In genomic region chr17:49715221-49715620, GRCh38 we compare ENCODE assay signal across 10 cellular contexts. TPM values are rescaled to one million over a fixed set of nuclear protein-coding genes. Genes with fewer than 3 reads are reported as not detected.
DNase-seq lines count a peak whose midpoint lies in the region; ATAC-seq, FAIRE-seq and TF ChIP-seq lines count a peak whose summit lies in the region.
"Had no signal": no experiment of that assay in that cellular context is flagged by ENCODE, and none has a peak within 500 bp of the region (broad histone marks: within the 10 kb centered on the region; RNA-seq: fewer than 3 reads in every experiment).

No MANE protein-coding gene starts in this region.

- no peak for FAIRE-seq in small intestine (lab: Jason Lieb, UNC)
- FAIRE-seq: HTR-8/SVneo had no signal

- H3K79me2 ChIP-seq in osteoblast (ENCODE audit: insufficient read depth, low read length) = no peaks in the 10 kb centered on the region

- peak; percentile 40 to 77 (median 47) for DNase-seq in CD4-positive, alpha-beta memory T cell
- DNase-seq in T-cell (peak in 26 of 34 experiments; percentile 12 to 50 (median 29)), LoVo (ENCODE audit: low spot score) (no peak), osteoblast (ENCODE audit: insufficient read length, low spot score, missing footprints) (no peak), small intestine (no peak)
- peak; percentile 77 for DNase-seq in natural killer cell treated with Interleukin-12 subunit alpha and Interleukin-12 subunit beta and Interleukin-15 and Interleukin-18, amount 100 ng/mL, for 72 hours (ENCODE audit: low spot score)
- DNase-seq: GM23248, NCI-H82 had no signal

- H3K27ac Mint-ChIP-seq in CD4-positive, alpha-beta memory T cell = peak overlapping the region; percentile 92 to 99 (median 98)
- peak overlapping the region; percentile 91 to 93 for H3K27ac Mint-ChIP-seq in T-cell
- peak overlapping the region; percentile 93 for H3K27ac Mint-ChIP-seq in activated naive CD4-positive, alpha-beta T cell treated with anti-CD3 and anti-CD28 coated beads, Interleukin-2, amount 50 U/mL, for 24 hours
- H3K27ac Mint-ChIP-seq in natural killer cell treated with Interleukin-12 subunit alpha and Interleukin-12 subunit beta and Interleukin-15 and Interleukin-18, amount 100 ng/mL, for 72 hours = peak overlapping the region; percentile 98

- peak overlapping the region in 1 of 2 donors; percentile 16 for H3K4me3 ChIP-seq in CD4-positive, alpha-beta memory T cell (ENCODE audit: low read length in 2 of 2)
- H3K4me3 ChIP-seq in osteoblast (ENCODE audit: insufficient read depth, low read length) = no peak overlapping the region
- no peak overlapping the region for H3K4me3 ChIP-seq in small intestine (ENCODE audit: low read depth in 1 of 2, low read length in 2 of 2)
- H3K4me3 ChIP-seq: GM23248 had no signal

- peak; percentile 53 to 75 (median 60) for ATAC-seq in T-cell (replicated peaks in 1 of 4)
- peak; percentile 85 to 90 for ATAC-seq in natural killer cell treated with Interleukin-12 subunit alpha and Interleukin-12 subunit beta and Interleukin-15 and Interleukin-18, amount 100 ng/mL, for 72 hours

- no peak overlapping the region for H3K4me2 ChIP-seq in osteoblast (ENCODE audit: insufficient read depth, low read length)

- peaks cover 37 to 55% (median 44%) of the 10 kb centered on the region in 4 donors for H3K4me1 Mint-ChIP-seq in CD4-positive, alpha-beta memory T cell
- H3K4me1 Mint-ChIP-seq in T-cell = peaks cover 28 to 52% (median 40%) of the 10 kb centered on the region in 3 donors
- H3K4me1 Mint-ChIP-seq in activated naive CD4-positive, alpha-beta T cell treated with anti-CD3 and anti-CD28 coated beads, Interleukin-2, amount 50 U/mL, for 24 hours = peaks cover 38% of the 10 kb centered on the region
- H3K4me1 Mint-ChIP-seq in natural killer cell treated with Interleukin-12 subunit alpha and Interleukin-12 subunit beta and Interleukin-15 and Interleukin-18, amount 100 ng/mL, for 72 hours (ENCODE audit: low read depth in 2 of 2) = peaks cover 48 to 54% of the 10 kb centered on the region in 2 donors

- peak overlapping the region; percentile 78 for H3K27ac ChIP-seq in CD4-positive, alpha-beta memory T cell (ENCODE audit: low read depth, low read length)
- H3K27ac ChIP-seq in osteoblast (ENCODE audit: low read depth, low read length) (no peak overlapping the region), small intestine (ENCODE audit: low read depth in 1 of 2, low read length in 1 of 2) (peak overlapping the region in 1 of 2 donors; percentile 22)
- H3K27ac ChIP-seq: GM23248 had no signal

- no peak overlapping the region for H2AFZ ChIP-seq in osteoblast (ENCODE audit: low read length)
- H2AFZ ChIP-seq: GM23248 had no signal

- CTCF ChIA-PET in CD4-positive, alpha-beta memory T cell (lab: Charles Lee; ENCODE audit: partially characterized antibody) = interaction anchor here (0.6 to 3.6 kb wide), 21 partner anchors 9 to 307 kb away, joined by 3 to 25 read pairs (median 4); partner anchors contain the start of gene FAM117A
- CTCF ChIA-PET in T-cell (lab: Charles Lee) = interaction anchor here (0.5 to 2.3 kb wide), 16 partner anchors 13 to 101 kb away, joined by 3 to 21 read pairs (median 4); partner anchors contain the start of genes FAM117A (in 1 of the 2) and SPOP (in 1 of the 2)

- peaks cover 74 to 83% of the 10 kb centered on the region in 2 donors for H3K36me3 Mint-ChIP-seq in CD4-positive, alpha-beta memory T cell
- H3K36me3 Mint-ChIP-seq in T-cell = peaks cover 72% of the 10 kb centered on the region
- peaks cover 20% of the 10 kb centered on the region for H3K36me3 Mint-ChIP-seq in activated naive CD4-positive, alpha-beta T cell treated with anti-CD3 and anti-CD28 coated beads, Interleukin-2, amount 50 U/mL, for 24 hours
- peaks cover 32% of the 10 kb centered on the region for H3K36me3 Mint-ChIP-seq in natural killer cell treated with Interleukin-12 subunit alpha and Interleukin-12 subunit beta and Interleukin-15 and Interleukin-18, amount 100 ng/mL, for 72 hours

- H4K20me1 ChIP-seq in osteoblast (ENCODE audit: insufficient read depth, low read length) = no peaks in the 10 kb centered on the region

- peaks cover 0 to 2% of the 10 kb centered on the region in 2 donors for H3K27me3 Mint-ChIP-seq in CD4-positive, alpha-beta memory T cell
- no peaks in the 10 kb centered on the region for H3K27me3 Mint-ChIP-seq in T-cell
- H3K27me3 Mint-ChIP-seq in activated naive CD4-positive, alpha-beta T cell treated with anti-CD3 and anti-CD28 coated beads, Interleukin-2, amount 50 U/mL, for 24 hours = no peaks in the 10 kb centered on the region
- no peaks in the 10 kb centered on the region for H3K27me3 Mint-ChIP-seq in natural killer cell treated with Interleukin-12 subunit alpha and Interleukin-12 subunit beta and Interleukin-15 and Interleukin-18, amount 100 ng/mL, for 72 hours

- TF ChIP-seq CTCF in osteoblast (IDR thresholded peaks at IDR 0.05; ENCODE audit: extremely low read depth, low read depth, low read length) = no peak

- H3K9me3 ChIP-seq in CD4-positive, alpha-beta memory T cell (ENCODE audit: control insufficient read depth in 1 of 2, low read length in 2 of 2) = no peaks in the 10 kb centered on the region
- H3K9me3 ChIP-seq in osteoblast (ENCODE audit: low read depth, low read length) (no peaks in the 10 kb centered on the region), small intestine (ENCODE audit: control insufficient read depth, low read depth) (no peaks in the 10 kb centered on the region)

- POLR2A ChIA-PET in CD4-positive, alpha-beta memory T cell (lab: Charles Lee; ENCODE audit: partially characterized antibody) = interaction anchor here (0.6 to 12.8 kb wide), 29 partner anchors 8 to 435 kb away, joined by 3 to 233 read pairs (median 4); partner anchors contain the start of genes FAM117A, KAT7, PPP1R9B and SLC35B1
- POLR2A ChIA-PET in T-cell (lab: Charles Lee) = interaction anchor here (0.6 to 2.3 kb wide), 11 partner anchors 24 to 1174 kb away, joined by 3 to 60 read pairs (median 6); partner anchors contain the start of genes FAM117A (in 2 of the 2) and KAT7 (in 1 of the 2)

- 68 to 74% (median 74%) methylated on average over 4 of the region's 4 CpGs for WGBS in small intestine, 3 donors

- no peaks in the 10 kb centered on the region for H3K27me3 ChIP-seq in CD4-positive, alpha-beta memory T cell (ENCODE audit: insufficient read depth, low read length)
- H3K27me3 ChIP-seq in osteoblast (ENCODE audit: insufficient read depth, low read length) = no peaks in the 10 kb centered on the region
- no peaks in the 10 kb centered on the region for H3K27me3 ChIP-seq in small intestine (ENCODE audit: control insufficient read depth in 2 of 2, insufficient read depth in 2 of 2, low read length in 2 of 2)

- H3K4me1 ChIP-seq in CD4-positive, alpha-beta memory T cell (ENCODE audit: insufficient read depth, low read length) = peaks cover 47% of the 10 kb centered on the region
- H3K4me1 ChIP-seq in osteoblast (ENCODE audit: insufficient read depth, low read length) (peaks cover 8% of the 10 kb centered on the region), small intestine (ENCODE audit: control insufficient read depth in 2 of 2, insufficient read depth in 1 of 2, low read depth in 1 of 2, low read length in 1 of 2) (no peaks in the 10 kb centered on the region)

- peaks cover 81% of the 10 kb centered on the region for H3K36me3 ChIP-seq in CD4-positive, alpha-beta memory T cell (ENCODE audit: insufficient read depth, low read length)
- peaks cover 4% of the 10 kb centered on the region for H3K36me3 ChIP-seq in osteoblast (ENCODE audit: insufficient read depth, low read length)
- peaks cover 7 to 10% of the 10 kb centered on the region in 2 donors for H3K36me3 ChIP-seq in small intestine (ENCODE audit: control insufficient read depth in 2 of 2, insufficient read depth in 2 of 2, low read length in 2 of 2)

- intact Hi-C loops in CD4-positive, alpha-beta memory T cell (cut with micrococcal nuclease) = no loop called here

- no peaks in the 10 kb centered on the region for H3K9me3 Mint-ChIP-seq in CD4-positive, alpha-beta memory T cell
- H3K9me3 Mint-ChIP-seq in T-cell = no peaks in the 10 kb centered on the region
- no peaks in the 10 kb centered on the region for H3K9me3 Mint-ChIP-seq in activated naive CD4-positive, alpha-beta T cell treated with anti-CD3 and anti-CD28 coated beads, Interleukin-2, amount 50 U/mL, for 24 hours
- no peaks in the 10 kb centered on the region for H3K9me3 Mint-ChIP-seq in natural killer cell treated with Interleukin-12 subunit alpha and Interleukin-12 subunit beta and Interleukin-15 and Interleukin-18, amount 100 ng/mL, for 72 hours

- peak overlapping the region; percentile 52 to 85 (median 60) for H3K4me3 Mint-ChIP-seq in CD4-positive, alpha-beta memory T cell
- H3K4me3 Mint-ChIP-seq in T-cell = peak overlapping the region; percentile 22 to 50 (median 26)
- H3K4me3 Mint-ChIP-seq in activated naive CD4-positive, alpha-beta T cell treated with anti-CD3 and anti-CD28 coated beads, Interleukin-2, amount 50 U/mL, for 24 hours = peak overlapping the region; percentile 47
- H3K4me3 Mint-ChIP-seq in natural killer cell treated with Interleukin-12 subunit alpha and Interleukin-12 subunit beta and Interleukin-15 and Interleukin-18, amount 100 ng/mL, for 72 hours = peak overlapping the region; percentile 85

RNA-seq across cellular contexts. Expression of gene SLC35B1, which starts 7.5 kb away (rescaled TPM):
- total RNA-seq in CD4-positive, alpha-beta memory T cell = 10 to 100 TPM; 48.4 to 52.1 TPM
- 10 to 100 TPM; 30.8 to 38.9 TPM for polyA plus RNA-seq in CD4-positive, alpha-beta memory T cell
- total RNA-seq in T-cell (10 to 100 TPM; 40.5 to 57.1 (median 42.8) TPM), osteoblast (43.6 and 48.1 TPM in 2 replicates)
- 100 to 1,000 TPM in 1 of 2 donors, 10 to 100 TPM in 1; 90.9 to 115 TPM for total RNA-seq in natural killer cell treated with Interleukin-12 subunit alpha and Interleukin-12 subunit beta and Interleukin-15 and Interleukin-18, amount 100 ng/mL, for 72 hours
- 100 to 1,000 TPM in 1 of 3 donors, 10 to 100 TPM in 2; 83.0 to 108 (median 85.1) TPM for polyA plus RNA-seq in small intestine

RNA-seq across cellular contexts. Expression of gene SPOP, which starts 37.3 kb away (rescaled TPM):
- 10 to 100 TPM; 83.1 to 86.1 TPM for total RNA-seq in CD4-positive, alpha-beta memory T cell
- polyA plus RNA-seq in CD4-positive, alpha-beta memory T cell = 100 to 1,000 TPM; 111 to 126 TPM
- total RNA-seq in T-cell (10 to 100 TPM; 67.1 to 80.4 (median 71.5) TPM), osteoblast (55.7 and 61.6 TPM in 2 replicates)
- total RNA-seq in natural killer cell treated with Interleukin-12 subunit alpha and Interleukin-12 subunit beta and Interleukin-15 and Interleukin-18, amount 100 ng/mL, for 72 hours = 10 to 100 TPM; 59.3 to 87.7 TPM
- 10 to 100 TPM; 35.7 to 40.3 (median 37.8) TPM for polyA plus RNA-seq in small intestine

RNA-seq across cellular contexts. Expression of gene FAM117A, which starts 48.7 kb away (rescaled TPM):
- 100 to 1,000 TPM in 1 of 2 experiments, 10 to 100 TPM in 1; 95.1 to 102 TPM for total RNA-seq in CD4-positive, alpha-beta memory T cell
- polyA plus RNA-seq in CD4-positive, alpha-beta memory T cell = 10 to 100 TPM; 61.2 to 73.4 TPM
- total RNA-seq in T-cell (100 to 1,000 TPM in 2 of 5 donors, 10 to 100 TPM in 3; 71.9 to 105 (median 99.1) TPM), osteoblast (5.3 and 8.7 TPM in 2 replicates)
- total RNA-seq in natural killer cell treated with Interleukin-12 subunit alpha and Interleukin-12 subunit beta and Interleukin-15 and Interleukin-18, amount 100 ng/mL, for 72 hours = 10 to 100 TPM; 22.4 to 36.4 TPM
- 1 to 10 TPM; 2.9 to 8.0 (median 6.5) TPM for polyA plus RNA-seq in small intestine

Comparison
In these comparisons a context has a peak if more than half of its experiments do, and no peak if none do; other contexts are left out.
1. DNase-seq: peak in CD4-positive, alpha-beta memory T cell (5 of 5), T-cell (26 of 34) and natural killer cell treated with Interleukin-12 subunit alpha and Interleukin-12 subunit beta and Interleukin-15 and Interleukin-18, amount 100 ng/mL, for 72 hours (single experiment); none in LoVo (single experiment), osteoblast (single experiment) and small intestine (single experiment).
2. H3K4me3 Mint-ChIP-seq: peak in every context shown above with its lines; median percentile 85 in natural killer cell treated with Interleukin-12 subunit alpha and Interleukin-12 subunit beta and Interleukin-15 and Interleukin-18, amount 100 ng/mL, for 72 hours; 60 in CD4-positive, alpha-beta memory T cell; 47 in activated naive CD4-positive, alpha-beta T cell treated with anti-CD3 and anti-CD28 coated beads, Interleukin-2, amount 50 U/mL, for 24 hours; 26 in T-cell.
3. Peak in every context shown above with its lines, with median percentiles within 50 percentile points of each other: H3K27ac Mint-ChIP-seq.